ENCODE assay signal across 10 cellular contexts in the genomic region with DNA sequence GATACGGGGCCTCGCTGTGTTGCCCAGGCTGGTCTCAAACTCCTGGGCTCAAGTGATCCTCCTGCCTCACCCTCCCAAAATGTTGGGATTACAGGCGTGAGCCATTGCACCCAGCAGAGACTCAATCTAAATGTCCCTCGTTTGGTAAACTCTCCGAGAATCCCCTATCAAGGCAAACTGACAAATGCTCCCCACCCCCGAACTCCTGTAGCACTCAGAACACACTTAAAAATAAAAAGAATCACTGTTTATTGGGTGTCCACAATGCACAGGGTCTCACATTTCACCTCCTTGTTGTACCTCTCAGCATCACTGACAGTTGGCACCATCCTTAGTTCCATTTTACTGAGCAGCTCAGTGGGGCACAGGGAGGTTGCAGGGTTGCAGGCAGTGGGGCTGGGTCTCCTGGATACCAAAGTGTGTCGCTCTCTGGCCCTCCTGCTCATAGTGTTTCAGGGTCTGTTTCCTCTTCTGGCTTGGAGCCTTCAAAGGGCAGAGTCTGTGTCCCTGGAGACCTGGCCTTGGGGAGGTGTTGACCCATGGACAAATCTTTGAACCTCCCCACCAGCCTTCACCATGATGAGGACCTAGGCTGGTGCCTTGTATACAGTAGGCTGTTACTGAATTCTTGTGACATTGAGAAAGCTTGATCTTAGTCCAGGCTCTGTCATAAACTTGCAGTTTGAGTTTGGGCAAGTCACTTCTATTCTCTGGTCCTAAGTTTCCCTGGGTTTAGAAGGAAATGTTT. TPM values are rescaled to one million over a fixed set of nuclear protein-coding genes. Genes with fewer than 3 reads are reported as not detected.
DNase-seq lines count a peak whose midpoint lies in the region; ATAC-seq and TF ChIP-seq lines count a peak whose summit lies in the region.
"Had no signal": no experiment of that assay in that cellular context is flagged by ENCODE, and none has a peak within 500 bp of the region (broad histone marks: within the 10 kb centered on the region; RNA-seq: fewer than 3 reads in every experiment).

No MANE protein-coding gene starts in this region.

- no peak for DNase-seq in CD4-positive, CD25-positive, alpha-beta regulatory T cell
- DNase-seq in activated CD8-positive, alpha-beta T cell treated with anti-CD3 and anti-CD28 coated beads, Interleukin-2, amount 10 ng/mL, durations not matched to agents 7 days and 5 days: no peak
- DNase-seq in natural killer cell: no peak
- DNase-seq in NCI-H2196 (lab: John Stamatoyannopoulos, UW; ENCODE audit: unreplicated experiment): no peak
- DNase-seq: NCI-H187 treated with DMSO at 0.1 percent for 48 hours had no signal

- no peak for TF ChIP-seq CTCF in natural killer cell (IDR thresholded peaks at IDR 0.05)

- H3K9me3 Mint-ChIP-seq in CD4-positive, CD25-positive, alpha-beta regulatory T cell: no peaks in the 10 kb centered on the region
- no peaks in the 10 kb centered on the region for H3K9me3 Mint-ChIP-seq in activated CD8-positive, alpha-beta T cell treated with anti-CD3 and anti-CD28 coated beads, Interleukin-2, amount 10 ng/mL, durations not matched to agents 7 days and 5 days (ENCODE audit: insufficient read depth)
- no peaks in the 10 kb centered on the region for H3K9me3 Mint-ChIP-seq in natural killer cell

- H3K4me1 Mint-ChIP-seq in CD4-positive, CD25-positive, alpha-beta regulatory T cell: peaks cover 0 to 19% (median 12%) of the 10 kb centered on the region in 4 donors
- peaks cover 23% of the 10 kb centered on the region for H3K4me1 Mint-ChIP-seq in activated CD8-positive, alpha-beta T cell treated with anti-CD3 and anti-CD28 coated beads, Interleukin-2, amount 10 ng/mL, durations not matched to agents 7 days and 5 days (ENCODE audit: low read depth)
- H3K4me1 Mint-ChIP-seq in natural killer cell: peaks cover 6 to 17% of the 10 kb centered on the region in 2 donors

- CTCF ChIA-PET in activated CD8-positive, alpha-beta T cell treated with anti-CD3 and anti-CD28 coated beads, Interleukin-2, amount 10 ng/mL, durations not matched to agents 7 days and 5 days (lab: Charles Lee): interaction anchor here (1.0 to 1.2 kb wide), 2 partner anchors 48 to 141 kb away, joined by 3 read pairs; partner anchors contain the start of gene MANBAL

- H3K27me3 Mint-ChIP-seq in CD4-positive, CD25-positive, alpha-beta regulatory T cell: no peaks in the 10 kb centered on the region
- H3K27me3 Mint-ChIP-seq in activated CD8-positive, alpha-beta T cell treated with anti-CD3 and anti-CD28 coated beads, Interleukin-2, amount 10 ng/mL, durations not matched to agents 7 days and 5 days (ENCODE audit: low read depth): no peaks in the 10 kb centered on the region
- no peaks in the 10 kb centered on the region for H3K27me3 Mint-ChIP-seq in natural killer cell (ENCODE audit: low read depth in 2 of 2)

- H3K36me3 ChIP-seq in CD4-positive, CD25-positive, alpha-beta regulatory T cell (ENCODE audit: control insufficient read depth, insufficient read depth, low read length): no peaks in the 10 kb centered on the region
- H3K36me3 ChIP-seq: pancreas had no signal

- ATAC-seq in CD4-positive, CD25-positive, alpha-beta regulatory T cell (ENCODE audit: low read depth in 2 of 2): no peak
- ATAC-seq in GM18517 (IDR thresholded peaks at IDR 0.05; ENCODE audit: unreplicated experiment) (peak; percentile 3), natural killer cell (no peak), HG03460 (IDR thresholded peaks at IDR 0.05; ENCODE audit: unreplicated experiment) (no peak), esophagus mucosa (no peak), GM21825 (IDR thresholded peaks at IDR 0.05; ENCODE audit: unreplicated experiment) (no peak)
- no peak for ATAC-seq in activated CD8-positive, alpha-beta T cell treated with anti-CD3 and anti-CD28 coated beads, Interleukin-2, amount 10 ng/mL, durations not matched to agents 7 days and 5 days

- POLR2A ChIA-PET in activated CD8-positive, alpha-beta T cell treated with anti-CD3 and anti-CD28 coated beads, Interleukin-2, amount 10 ng/mL, durations not matched to agents 7 days and 5 days (lab: Charles Lee): interaction anchor here (0.8 kb wide), 1 partner anchor 20 kb away, joined by 4 read pairs; no protein-coding TSS in a partner anchor

- H3K27ac Mint-ChIP-seq in CD4-positive, CD25-positive, alpha-beta regulatory T cell: peak overlapping the region; percentile 14 to 59 (median 39)
- peak overlapping the region; percentile 64 for H3K27ac Mint-ChIP-seq in activated CD8-positive, alpha-beta T cell treated with anti-CD3 and anti-CD28 coated beads, Interleukin-2, amount 10 ng/mL, durations not matched to agents 7 days and 5 days
- peak overlapping the region; percentile 64 to 89 for H3K27ac Mint-ChIP-seq in natural killer cell

- H3K36me3 Mint-ChIP-seq in CD4-positive, CD25-positive, alpha-beta regulatory T cell: no peaks in the 10 kb centered on the region
- H3K36me3 Mint-ChIP-seq in activated CD8-positive, alpha-beta T cell treated with anti-CD3 and anti-CD28 coated beads, Interleukin-2, amount 10 ng/mL, durations not matched to agents 7 days and 5 days (ENCODE audit: low read depth): no peaks in the 10 kb centered on the region
- no peaks in the 10 kb centered on the region for H3K36me3 Mint-ChIP-seq in natural killer cell

- no peaks in the 10 kb centered on the region for H3K9me3 ChIP-seq in CD4-positive, CD25-positive, alpha-beta regulatory T cell (ENCODE audit: control insufficient read depth in 2 of 2, low read length in 2 of 2)
- H3K9me3 ChIP-seq: pancreas had no signal

- intact Hi-C loops in natural killer cell (cut with micrococcal nuclease): no loop called here

- no peak overlapping the region for H3K4me3 ChIP-seq in CD4-positive, CD25-positive, alpha-beta regulatory T cell (ENCODE audit: low read depth, low read length)
- H3K4me3 ChIP-seq: pancreas had no signal

- H3K4me1 ChIP-seq in CD4-positive, CD25-positive, alpha-beta regulatory T cell (ENCODE audit: control insufficient read depth, insufficient read depth, low read length, poor library complexity, severe bottlenecking): no peaks in the 10 kb centered on the region
- H3K4me1 ChIP-seq: pancreas had no signal

- no peak overlapping the region for H3K27ac ChIP-seq in CD4-positive, CD25-positive, alpha-beta regulatory T cell (ENCODE audit: insufficient read depth, low read length, poor library complexity, severe bottlenecking)

- H3K4me3 Mint-ChIP-seq in CD4-positive, CD25-positive, alpha-beta regulatory T cell: no peak overlapping the region
- peak overlapping the region; percentile 18 for H3K4me3 Mint-ChIP-seq in activated CD8-positive, alpha-beta T cell treated with anti-CD3 and anti-CD28 coated beads, Interleukin-2, amount 10 ng/mL, durations not matched to agents 7 days and 5 days
- peak overlapping the region; percentile 40 for H3K4me3 Mint-ChIP-seq in natural killer cell

- H3K27me3 ChIP-seq in CD4-positive, CD25-positive, alpha-beta regulatory T cell (ENCODE audit: control insufficient read depth, insufficient read depth, low read length): no peaks in the 10 kb centered on the region
- H3K27me3 ChIP-seq: pancreas had no signal

RNA-seq across cellular contexts. Expression of gene SRC, which starts 8.6 kb away (rescaled TPM):
- total RNA-seq in CD4-positive, CD25-positive, alpha-beta regulatory T cell: 5.5 TPM
- polyA plus RNA-seq in CD4-positive, CD25-positive, alpha-beta regulatory T cell: under 1 TPM in 3 of 4 donors, not detected in 1; 0.29 to 0.56 (median 0.55) TPM
- total RNA-seq in activated CD8-positive, alpha-beta T cell treated with anti-CD3 and anti-CD28 coated beads, Interleukin-2, amount 10 ng/mL, durations not matched to agents 7 days and 5 days: 1 to 10 TPM; 3.2 to 6.5 TPM
- total RNA-seq in natural killer cell: 10 to 100 TPM in 2 of 3 donors, 1 to 10 TPM in 1; 2.3 to 15.6 (median 10.5) TPM
- 30.5 TPM for total RNA-seq in esophagus mucosa

RNA-seq across cellular contexts. Expression of gene MANBAL, which starts 47.9 kb away (rescaled TPM):
- total RNA-seq in CD4-positive, CD25-positive, alpha-beta regulatory T cell: 6.1 TPM
- polyA plus RNA-seq in CD4-positive, CD25-positive, alpha-beta regulatory T cell: 10 to 100 TPM; 20.0 to 32.4 (median 28.2) TPM
- 10 to 100 TPM; 10.1 to 10.9 TPM for total RNA-seq in activated CD8-positive, alpha-beta T cell treated with anti-CD3 and anti-CD28 coated beads, Interleukin-2, amount 10 ng/mL, durations not matched to agents 7 days and 5 days
- total RNA-seq in natural killer cell (1 to 10 TPM; 5.1 to 7.9 (median 6.4) TPM), esophagus mucosa (42.0 TPM)

Comparison
In these comparisons a context has a peak if more than half of its experiments do, and no peak if none do; other contexts are left out.
1. H3K4me3 Mint-ChIP-seq: peak in activated CD8-positive, alpha-beta T cell treated with anti-CD3 and anti-CD28 coated beads, Interleukin-2, amount 10 ng/mL, durations not matched to agents 7 days and 5 days (single experiment) and natural killer cell (single experiment); none in CD4-positive, CD25-positive, alpha-beta regulatory T cell (0 of 4).
2. Peak in every context shown above with its lines, with median percentiles within 50 percentile points of each other: H3K27ac Mint-ChIP-seq.